16 cellular contexts compared by ENCODE assay signal in the genomic region with DNA sequence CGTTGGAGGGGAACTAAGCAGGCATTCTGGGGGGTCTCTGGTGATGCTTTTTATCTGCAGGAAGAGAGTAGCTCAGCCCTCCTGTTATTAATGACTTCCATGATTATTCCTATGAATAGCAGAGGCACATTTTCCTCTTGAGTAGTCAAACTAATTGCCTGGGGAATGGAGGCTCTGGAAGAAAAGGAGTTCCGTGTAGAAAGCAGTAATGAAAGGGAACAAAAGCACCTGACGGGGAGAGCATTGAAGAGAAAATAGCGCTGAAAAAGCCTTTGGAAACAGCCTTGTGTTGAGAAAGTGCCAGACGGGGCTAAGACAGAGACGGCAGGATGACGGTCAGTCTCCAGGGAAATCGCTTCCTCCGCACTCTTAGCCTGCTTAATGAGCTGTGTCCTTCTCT.
DNase-seq lines count a peak whose midpoint lies in the region; ATAC-seq, FAIRE-seq and TF ChIP-seq lines count a peak whose summit lies in the region.
"Had no signal": no experiment of that assay in that cellular context is flagged by ENCODE, and none has a peak within 500 bp of the region (broad histone marks: within the 10 kb centered on the region; RNA-seq: fewer than 3 reads in every experiment).

No MANE protein-coding gene starts in this region.

- no peaks in the 10 kb centered on the region for H3K36me3 Mint-ChIP-seq in neural crest cell (ENCODE audit: low read depth)
- H3K36me3 Mint-ChIP-seq in activated naive CD4-positive, alpha-beta T cell treated with anti-CD3 and anti-CD28 coated beads, Interleukin-2, amount 50 U/mL, for 72 hours, result no peaks in the 10 kb centered on the region

- H3K4me1 ChIP-seq in BLaER1 treated with 17β-estradiol and CSF1 and Interleukin-3, amounts not matched to agents 10 nM and 100 nM, result peaks cover 0 to 16% (median 8%) of the 10 kb centered on the region in 10 experiments; a peak in 15 of 20 replicates

- H3K36me3 ChIP-seq in BLaER1 treated with 17β-estradiol and CSF1 and Interleukin-3, amounts not matched to agents 10 nM and 100 nM, result no peaks in the 10 kb centered on the region
- H3K36me3 ChIP-seq: MG63 had no signal

- H3K4me3 Mint-ChIP-seq in neural crest cell, result peak overlapping the region; percentile 6

- no peak overlapping the region for H3K27ac ChIP-seq in BLaER1 treated with 17β-estradiol and CSF1 and Interleukin-3, amounts not matched to agents 10 nM and 100 nM

- H3K9ac ChIP-seq in BLaER1 treated with 17β-estradiol and CSF1 and Interleukin-3, amounts not matched to agents 10 nM and 100 nM, result no peak overlapping the region

- FAIRE-seq in frontal cortex (lab: Jason Lieb, UNC), result no peak
- FAIRE-seq: GM19239 had no signal

- TF ChIP-seq CTCF in neural crest cell (conservative IDR thresholded peaks at IDR 0.05), result no peak

- H3K27ac Mint-ChIP-seq in neural crest cell (ENCODE audit: unreplicated experiment), result no peak overlapping the region
- no peak overlapping the region for H3K27ac Mint-ChIP-seq in activated naive CD4-positive, alpha-beta T cell treated with anti-CD3 and anti-CD28 coated beads, Interleukin-2, amount 50 U/mL, for 72 hours

- peaks cover 29% of the 10 kb centered on the region for H3K27me3 Mint-ChIP-seq in neural crest cell (ENCODE audit: low read depth)

- no peaks in the 10 kb centered on the region for H3K9me3 Mint-ChIP-seq in neural crest cell
- H3K9me3 Mint-ChIP-seq in activated naive CD4-positive, alpha-beta T cell treated with anti-CD3 and anti-CD28 coated beads, Interleukin-2, amount 50 U/mL, for 72 hours, result no peaks in the 10 kb centered on the region

- H3K4me2 ChIP-seq in BLaER1 treated with 17β-estradiol and CSF1 and Interleukin-3, amounts not matched to agents 10 nM and 100 nM, result peak overlapping the region in 9 of 11 experiments; percentile 24 to 67 (median 57); a peak in 18 of 22 replicates

- no peak overlapping the region for H3K4me3 ChIP-seq in BLaER1 treated with 17β-estradiol and CSF1 and Interleukin-3, amounts not matched to agents 10 nM and 100 nM
- H3K4me3 ChIP-seq: MG63 had no signal

- ATAC-seq in activated naive CD4-positive, alpha-beta T cell treated with anti-CD3 and anti-CD28 coated beads, Interleukin-2, amount 50 U/mL, for 72 hours, result no peak
- ATAC-seq in HG02623 (IDR thresholded peaks at IDR 0.05; ENCODE audit: unreplicated experiment), result no peak

- H3K9me3 ChIP-seq in BLaER1 treated with 17β-estradiol and CSF1 and Interleukin-3, amounts not matched to agents 10 nM and 100 nM (replicated peaks in 1 of 11), result peaks cover 0 to 11% (median 5%) of the 10 kb centered on the region in 11 experiments; a peak in 10 of 22 replicates
- H3K9me3 ChIP-seq: MG63 had no signal

- peaks cover 17% of the 10 kb centered on the region for H3K4me1 Mint-ChIP-seq in neural crest cell

- H3K27me3 ChIP-seq in BLaER1 treated with 17β-estradiol and CSF1 and Interleukin-3, amounts not matched to agents 10 nM and 100 nM, result no peaks in the 10 kb centered on the region
- H3K27me3 ChIP-seq: MG63 had no signal

- DNase-seq in NCI-H1417 (lab: John Stamatoyannopoulos, UW) (peak; percentile 23 to 67 (median 39)), NCI-H69 (lab: John Stamatoyannopoulos, UW) (peak; percentile 74), neural crest cell (ENCODE audit: low read depth, low spot score) (no peak), frontal cortex (ENCODE audit: low spot score in 2 of 2) (no peak)
- no peak for DNase-seq in activated naive CD4-positive, alpha-beta T cell treated with anti-CD3 and anti-CD28 coated beads, Interleukin-2, amount 50 U/mL, for 72 hours (ENCODE audit: low spot score in 2 of 2)
- DNase-seq: COR-L47, DMS53, H7, MG63, NCI-H2029 treated with DMSO at 0.1 percent for 48 hours, NCI-H774, RPMI8226, SIG-M5 had no signal

- H4K20me1 ChIP-seq in BLaER1 treated with 17β-estradiol and CSF1 and Interleukin-3, amounts not matched to agents 10 nM and 100 nM, result no peaks in the 10 kb centered on the region

Comparison
In these comparisons a context has a peak if more than half of its experiments do, and no peak if none do; other contexts are left out.
1. DNase-seq: peak in NCI-H1417 (3 of 3) and NCI-H69 (single experiment); none in neural crest cell (single experiment), frontal cortex (0 of 2) and activated naive CD4-positive, alpha-beta T cell treated with anti-CD3 and anti-CD28 coated beads, Interleukin-2, amount 50 U/mL, for 72 hours (0 of 2).